7 cellular contexts compared by ENCODE assay signal in the genomic region with DNA sequence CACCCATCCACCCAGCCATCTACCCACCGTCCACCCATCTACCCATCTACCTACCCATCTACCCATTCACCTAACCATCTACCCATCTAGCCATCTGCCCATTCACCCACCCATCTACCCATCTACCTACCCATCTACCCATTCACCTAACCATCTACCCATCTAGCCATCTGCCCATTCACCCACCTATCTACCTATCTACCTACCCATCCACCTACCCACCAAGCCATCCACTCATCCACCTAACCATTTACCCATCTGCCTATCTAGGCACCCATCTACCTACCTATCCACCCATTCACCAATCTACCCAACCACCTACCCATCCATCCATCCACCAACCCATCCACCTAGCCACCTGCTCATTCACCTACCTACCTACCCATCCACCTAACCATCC. TPM values are rescaled to one million over a fixed set of nuclear protein-coding genes. Genes with fewer than 3 reads are reported as not detected.
A peak's percentile ranks its signal among the peaks of the same experiment; 100 is the strongest.
DNase-seq lines count a peak whose midpoint lies in the region; ATAC-seq and TF ChIP-seq lines count a peak whose summit lies in the region.
"Not testable (repeated sequence)": the region's sequence is repeated elsewhere in the genome, so short reads cannot be mapped to it uniquely, and the experiment has no call there.

No MANE protein-coding gene starts in this region.

- peak overlapping the region in 3 of 11 experiments; percentile 23 to 90 (median 85); a peak in 5 of 22 replicates for H3K27ac ChIP-seq in BLaER1 treated with 17β-estradiol and CSF1 and Interleukin-3, amounts not matched to agents 10 nM and 100 nM
- H3K27ac ChIP-seq in RWPE1 (peak overlapping the region; percentile 34; the same call in 1 of the 2 replicates), epithelial cell of prostate (peak overlapping the region; percentile 96)
- not testable (repeated sequence) for H3K27ac ChIP-seq in sigmoid colon

- H3K4me3 ChIP-seq in BLaER1 treated with 17β-estradiol and CSF1 and Interleukin-3, amounts not matched to agents 10 nM and 100 nM; sigmoid colon: not testable (repeated sequence)

- CTCF ChIA-PET in RWPE1 (lab: Yijun Ruan, JAX) = not testable (repeated sequence)

- H3K4me3 Mint-ChIP-seq in central memory CD8-positive, alpha-beta T cell; natural killer cell; stimulated activated naive B cell treated with anti-CD40 and anti-IgM and Interleukin-4, amounts not matched to agents 10 μg/mL and 1 μg/mL and 100 μg/mL, for 72 hours: not testable (repeated sequence)

- WGBS in sigmoid colon, 2 donors = 95 to 100% methylated on average over 1 of the region's 1 CpG

- not testable (repeated sequence) for H3K9me3 ChIP-seq in BLaER1 treated with 17β-estradiol and CSF1 and Interleukin-3, amounts not matched to agents 10 nM and 100 nM (replicated peaks in 1 of 11); sigmoid colon

- H3K27ac Mint-ChIP-seq in central memory CD8-positive, alpha-beta T cell (ENCODE audit: low read depth) = peak overlapping the region; percentile 32
- H3K27ac Mint-ChIP-seq in natural killer cell = peak overlapping the region; percentile 43 to 78
- H3K27ac Mint-ChIP-seq in stimulated activated naive B cell treated with anti-CD40 and anti-IgM and Interleukin-4, amounts not matched to agents 10 μg/mL and 1 μg/mL and 100 μg/mL, for 72 hours = peak overlapping the region; percentile 62

- peaks cover 11% of the 10 kb centered on the region for H3K4me1 Mint-ChIP-seq in central memory CD8-positive, alpha-beta T cell
- peaks cover 20 to 46% of the 10 kb centered on the region in 2 donors for H3K4me1 Mint-ChIP-seq in natural killer cell
- H3K4me1 Mint-ChIP-seq in stimulated activated naive B cell treated with anti-CD40 and anti-IgM and Interleukin-4, amounts not matched to agents 10 μg/mL and 1 μg/mL and 100 μg/mL, for 72 hours = peaks cover 15 to 26% of the 10 kb centered on the region in 2 donors

- not testable (repeated sequence) for H3K27me3 Mint-ChIP-seq in central memory CD8-positive, alpha-beta T cell; natural killer cell (ENCODE audit: low read depth in 2 of 2); stimulated activated naive B cell treated with anti-CD40 and anti-IgM and Interleukin-4, amounts not matched to agents 10 μg/mL and 1 μg/mL and 100 μg/mL, for 72 hours

- not testable (repeated sequence) for TF ChIP-seq POLR2A in sigmoid colon (IDR thresholded peaks at IDR 0.05)

- H3K4me1 ChIP-seq in BLaER1 treated with 17β-estradiol and CSF1 and Interleukin-3, amounts not matched to agents 10 nM and 100 nM = peaks cover 43 to 99% (median 91%) of the 10 kb centered on the region in 10 experiments
- not testable (repeated sequence) for H3K4me1 ChIP-seq in sigmoid colon

- H3K36me3 ChIP-seq in BLaER1 treated with 17β-estradiol and CSF1 and Interleukin-3, amounts not matched to agents 10 nM and 100 nM = peaks cover 3 to 43% (median 13%) of the 10 kb centered on the region in 11 experiments; a peak in 16 of 22 replicates
- H3K36me3 ChIP-seq in sigmoid colon = peaks cover 0 to 54% (median 5%) of the 10 kb centered on the region in 4 donors

- peaks cover 24% of the 10 kb centered on the region for H3K36me3 Mint-ChIP-seq in central memory CD8-positive, alpha-beta T cell (ENCODE audit: insufficient read depth)
- H3K36me3 Mint-ChIP-seq in natural killer cell = not testable (repeated sequence)
- peaks cover 36 to 42% of the 10 kb centered on the region in 2 donors for H3K36me3 Mint-ChIP-seq in stimulated activated naive B cell treated with anti-CD40 and anti-IgM and Interleukin-4, amounts not matched to agents 10 μg/mL and 1 μg/mL and 100 μg/mL, for 72 hours

- peak overlapping the region in 9 of 11 experiments; percentile 46 to 96 (median 89); a peak in 13 of 22 replicates for H3K4me2 ChIP-seq in BLaER1 treated with 17β-estradiol and CSF1 and Interleukin-3, amounts not matched to agents 10 nM and 100 nM

- not testable (repeated sequence) for H3K27me3 ChIP-seq in BLaER1 treated with 17β-estradiol and CSF1 and Interleukin-3, amounts not matched to agents 10 nM and 100 nM; sigmoid colon

- peaks cover 0 to 73% (median 0%) of the 10 kb centered on the region in 11 experiments; a peak in 6 of 22 replicates for H4K20me1 ChIP-seq in BLaER1 treated with 17β-estradiol and CSF1 and Interleukin-3, amounts not matched to agents 10 nM and 100 nM

- not testable (repeated sequence) for H3K9me3 Mint-ChIP-seq in central memory CD8-positive, alpha-beta T cell; natural killer cell; stimulated activated naive B cell treated with anti-CD40 and anti-IgM and Interleukin-4, amounts not matched to agents 10 μg/mL and 1 μg/mL and 100 μg/mL, for 72 hours

- ATAC-seq in central memory CD8-positive, alpha-beta T cell (replicated peaks; ENCODE audit: extremely low read depth, poor library complexity, severe bottlenecking); natural killer cell; stimulated activated naive B cell treated with anti-CD40 and anti-IgM and Interleukin-4, amounts not matched to agents 10 μg/mL and 1 μg/mL and 100 μg/mL, for 72 hours (replicated peaks): not testable (repeated sequence)

- not testable (repeated sequence) for H3K9ac ChIP-seq in BLaER1 treated with 17β-estradiol and CSF1 and Interleukin-3, amounts not matched to agents 10 nM and 100 nM

- not testable (repeated sequence) for TF ChIP-seq CTCF in RWPE1 (conservative IDR thresholded peaks at IDR 0.05; ENCODE audit: low read depth); natural killer cell (IDR thresholded peaks at IDR 0.05); sigmoid colon (IDR thresholded peaks at IDR 0.05)

- TF ChIP-seq EP300 in sigmoid colon (IDR thresholded peaks at IDR 0.05) = not testable (repeated sequence)

- POLR2A ChIA-PET in RWPE1 (lab: Yijun Ruan, JAX; ENCODE audit: low non-redundant PET) = not testable (repeated sequence)

- intact Hi-C loops in natural killer cell (cut with micrococcal nuclease); sigmoid colon (cut with DNase I): not testable (repeated sequence)

- DNase-seq in RWPE1 (ENCODE audit: low spot score); central memory CD8-positive, alpha-beta T cell (ENCODE audit: low spot score in 2 of 2); epithelial cell of prostate (ENCODE audit: low read depth, low spot score); natural killer cell; stimulated activated naive B cell treated with anti-CD40 and anti-IgM and Interleukin-4, amounts not matched to agents 10 μg/mL and 1 μg/mL and 100 μg/mL, for 72 hours: not testable (repeated sequence)
- peak; percentile 22 for DNase-seq in sigmoid colon

RNA-seq across cellular contexts. Expression of gene ARHGAP27, which starts 16.6 kb away (rescaled TPM):
- total RNA-seq in natural killer cell = 100 to 1,000 TPM; 125 to 141 (median 126) TPM
- 10 to 100 TPM in 1 of 4 donors, 1 to 10 TPM in 3; 9.1 to 16.6 (median 9.5) TPM for total RNA-seq in sigmoid colon
- polyA plus RNA-seq in sigmoid colon = 100 to 1,000 TPM in 1 of 3 donors, 10 to 100 TPM in 2; 40.8 to 144 (median 59.4) TPM

RNA-seq across cellular contexts. Expression of gene PLEKHM1, which starts 41.3 kb away (rescaled TPM):
- total RNA-seq in natural killer cell = 100 to 1,000 TPM; 140 to 160 (median 158) TPM
- 10 to 100 TPM; 19.3 to 43.4 (median 29.9) TPM for total RNA-seq in sigmoid colon
- polyA plus RNA-seq in sigmoid colon = 10 to 100 TPM; 17.4 to 28.7 (median 19.0) TPM

Comparison
In these comparisons a context has a peak if more than half of its experiments do, and no peak if none do; other contexts are left out.
1. RNA of gene ARHGAP27, which starts 16.6 kb away (total RNA-seq): 125 to 141 TPM in natural killer cell; 9.1 to 16.6 TPM in sigmoid colon; every median in the first group is over 4 times any median in the second.
2. Peak in every context shown above with its lines, with median percentiles within 50 percentile points of each other: H3K27ac Mint-ChIP-seq.